Comparison of ENCODE assay signal across 14 cellular contexts in the genomic region with DNA sequence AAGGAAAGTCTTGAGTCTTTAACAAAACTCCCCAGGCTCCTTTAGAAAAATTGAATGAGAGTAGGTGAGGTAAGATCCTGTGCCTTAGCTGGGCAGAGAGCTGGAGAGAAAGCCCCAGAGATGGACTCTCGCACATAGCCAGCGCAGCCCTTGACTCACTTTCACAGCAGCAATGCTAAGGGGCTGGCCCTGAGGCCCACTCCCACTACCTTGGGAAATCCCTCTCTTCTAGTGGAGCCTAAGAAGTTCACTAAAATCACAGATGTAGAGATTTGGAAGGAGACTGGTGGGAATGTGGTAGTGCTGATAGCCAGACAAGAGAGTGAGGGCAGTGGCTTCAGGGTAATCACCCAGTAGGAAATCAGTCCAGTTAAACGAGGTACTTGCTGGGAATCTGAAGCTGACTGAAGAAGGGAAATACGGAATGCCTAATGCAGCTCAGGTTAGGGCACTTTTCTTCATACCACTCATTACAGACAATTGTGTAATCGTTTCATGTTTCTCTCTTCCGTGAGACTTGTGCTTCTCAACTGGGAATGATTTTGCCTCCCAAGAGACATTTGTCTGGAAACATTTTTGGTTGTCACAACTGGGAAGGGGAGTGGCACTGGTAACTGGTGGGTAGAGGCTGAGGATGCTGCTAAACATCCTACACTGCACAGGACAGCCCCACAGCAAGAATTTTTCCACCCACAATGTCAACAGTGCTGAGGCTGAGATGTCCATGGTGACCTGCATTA. TPM values are rescaled to one million over a fixed set of nuclear protein-coding genes. Genes with fewer than 3 reads are reported as not detected.
DNase-seq lines count a peak whose midpoint lies in the region; ATAC-seq and TF ChIP-seq lines count a peak whose summit lies in the region.
"Had no signal": no experiment of that assay in that cellular context is flagged by ENCODE, and none has a peak within 500 bp of the region (broad histone marks: within the 10 kb centered on the region; RNA-seq: fewer than 3 reads in every experiment).

No MANE protein-coding gene starts in this region.

- no peaks in the 10 kb centered on the region for H3K9me3 Mint-ChIP-seq in activated T-helper 1 cell treated with anti-CD3 and anti-CD28 coated beads, Interleukin-12 subunit alpha, Interleukin-12 subunit beta, Interleukin-2, Interleukin-4 antibody, amounts not matched to agents 30 ng/mL and 10 ng/mL and 1 ng/mL, durations not matched to agents 14 hours and 24 hours and 36 hours

- peaks cover 83% of the 10 kb centered on the region for H3K4me1 Mint-ChIP-seq in activated T-helper 1 cell treated with anti-CD3 and anti-CD28 coated beads, Interleukin-12 subunit alpha, Interleukin-12 subunit beta, Interleukin-2, Interleukin-4 antibody, amounts not matched to agents 30 ng/mL and 10 ng/mL and 1 ng/mL, durations not matched to agents 14 hours and 24 hours and 36 hours (ENCODE audit: low read depth)

- TF ChIP-seq CTCF in cardiac muscle cell (IDR thresholded peaks at IDR 0.05; ENCODE audit: low read depth, low read length) (no peak), lower lobe of right lung (IDR thresholded peaks at IDR 0.05) (no peak)

- H3K27ac ChIP-seq in cardiac muscle cell (peak overlapping the region; percentile 17), lower lobe of right lung (no peak overlapping the region)
- H3K27ac ChIP-seq: hepatocyte had no signal

- H3K4me1 ChIP-seq in cardiac muscle cell (ENCODE audit: low read depth) (no peaks in the 10 kb centered on the region), lower lobe of right lung (peaks cover 5% of the 10 kb centered on the region)

- H3K9me3 ChIP-seq in cardiac muscle cell (ENCODE audit: low read depth) (no peaks in the 10 kb centered on the region), lower lobe of right lung (no peaks in the 10 kb centered on the region)

- H3K27me3 Mint-ChIP-seq in activated T-helper 1 cell treated with anti-CD3 and anti-CD28 coated beads, Interleukin-12 subunit alpha, Interleukin-12 subunit beta, Interleukin-2, Interleukin-4 antibody, amounts not matched to agents 30 ng/mL and 10 ng/mL and 1 ng/mL, durations not matched to agents 14 hours and 24 hours and 36 hours (ENCODE audit: insufficient read depth) = no peaks in the 10 kb centered on the region

- no peaks in the 10 kb centered on the region for H3K27me3 ChIP-seq in cardiac muscle cell
- H3K27me3 ChIP-seq in lower lobe of right lung (ENCODE audit: low read depth) = no peaks in the 10 kb centered on the region
- H3K27me3 ChIP-seq: hepatocyte had no signal

- intact Hi-C loops in Right ventricle myocardium inferior (cut with DNase I) (no loop called here), lower lobe of right lung (cut with DNase I) (no loop called here)
- intact Hi-C loops in activated T-helper 1 cell treated with anti-CD3 and anti-CD28 coated beads, Interleukin-12 subunit alpha, Interleukin-12 subunit beta, Interleukin-2, Interleukin-4 antibody, amounts not matched to agents 30 ng/mL and 10 ng/mL and 1 ng/mL, durations not matched to agents 14 hours and 24 hours and 36 hours (cut with micrococcal nuclease) = loop anchor here (1.0 to 2.0 kb wide), 3 partner anchors 9 to 18 kb away; no protein-coding TSS in a partner anchor

- H3K4me3 Mint-ChIP-seq in activated T-helper 1 cell treated with anti-CD3 and anti-CD28 coated beads, Interleukin-12 subunit alpha, Interleukin-12 subunit beta, Interleukin-2, Interleukin-4 antibody, amounts not matched to agents 30 ng/mL and 10 ng/mL and 1 ng/mL, durations not matched to agents 14 hours and 24 hours and 36 hours = peak overlapping the region; percentile 69

- ATAC-seq in Right ventricle myocardium inferior (no peak), lower lobe of right lung (peak; percentile 38 to 48)
- ATAC-seq: HCT116, HepG2 had no signal

- H3K36me3 ChIP-seq in cardiac muscle cell (no peaks in the 10 kb centered on the region), lower lobe of right lung (peaks cover under 1% of the 10 kb centered on the region)

- H3K4me3 ChIP-seq in cardiac muscle cell (no peak overlapping the region), lower lobe of right lung (no peak overlapping the region)
- H3K4me3 ChIP-seq: hepatocyte had no signal

- no peak for DNase-seq in cardiac muscle cell (ENCODE audit: low read depth in 1 of 2, low spot score in 1 of 2)
- no peak for DNase-seq in Right ventricle myocardium inferior (ENCODE audit: missing footprints)
- no peak for DNase-seq in activated T-helper 1 cell treated with anti-CD3 and anti-CD28 coated beads, Interleukin-12 subunit alpha, Interleukin-12 subunit beta, Interleukin-2, Interleukin-4 antibody, amounts not matched to agents 30 ng/mL and 10 ng/mL and 1 ng/mL, durations not matched to agents 14 hours and 24 hours and 36 hours (ENCODE audit: low spot score)
- DNase-seq in lower lobe of right lung = no peak
- peak; percentile 13 for DNase-seq in superior temporal gyrus (ENCODE audit: extremely low spot score)
- DNase-seq in NCI-H1694 treated with DMSO at 0.1 percent for 48 hours (lab: John Stamatoyannopoulos, UW) = no peak
- no peak for DNase-seq in NCI-H1417 (lab: John Stamatoyannopoulos, UW)
- DNase-seq in Kasumi-1 (lab: John Stamatoyannopoulos, UW) = no peak
- DNase-seq: activated CD4-positive, CD25-positive, alpha-beta regulatory T cell treated with anti-CD3 and anti-CD28 coated beads, Interleukin-2, amount 50 U/mL, for 72 hours; NCI-H2171 treated with DMSO at 0.1 percent for 48 hours; NCI-H82 had no signal

- H3K36me3 Mint-ChIP-seq in activated T-helper 1 cell treated with anti-CD3 and anti-CD28 coated beads, Interleukin-12 subunit alpha, Interleukin-12 subunit beta, Interleukin-2, Interleukin-4 antibody, amounts not matched to agents 30 ng/mL and 10 ng/mL and 1 ng/mL, durations not matched to agents 14 hours and 24 hours and 36 hours (ENCODE audit: low read depth) = peaks cover 57% of the 10 kb centered on the region

- H3K27ac Mint-ChIP-seq in activated T-helper 1 cell treated with anti-CD3 and anti-CD28 coated beads, Interleukin-12 subunit alpha, Interleukin-12 subunit beta, Interleukin-2, Interleukin-4 antibody, amounts not matched to agents 30 ng/mL and 10 ng/mL and 1 ng/mL, durations not matched to agents 14 hours and 24 hours and 36 hours = peak overlapping the region; percentile 73

RNA-seq across cellular contexts. Expression of a gene that starts 42.4 kb away (rescaled TPM):
- total RNA-seq in cardiac muscle cell (3.4 and 4.3 TPM in 2 replicates), Right ventricle myocardium inferior (7.7 TPM), lower lobe of right lung (13.0 TPM)
- 2.3 and 6.5 TPM in 2 replicates for polyA plus RNA-seq in cardiac muscle cell
- 64.3 and 66.1 TPM in 2 replicates for total RNA-seq in activated T-helper 1 cell treated with anti-CD3 and anti-CD28 coated beads, Interleukin-12 subunit alpha, Interleukin-12 subunit beta, Interleukin-2, Interleukin-4 antibody, amounts not matched to agents 30 ng/mL and 10 ng/mL and 1 ng/mL, durations not matched to agents 14 hours and 24 hours and 36 hours
